Comparison of ENCODE assay signal across 8 cellular contexts in genomic region chr2:38792751-38793150, GRCh38.
"Had no signal": no experiment of that assay in that cellular context is flagged by ENCODE, and none has a peak within 500 bp of the region (broad histone marks: within the 10 kb centered on the region; RNA-seq: fewer than 3 reads in every experiment).

No MANE protein-coding gene starts in this region.

- H3K4me3 ChIP-seq: GM23338, K562 had no signal

- H3K4me1 Mint-ChIP-seq: GM23338, H9 had no signal

- FAIRE-seq: H1, H54, K562 had no signal

- H3K4me2 ChIP-seq: GM23338 had no signal

- H3K9me3 Mint-ChIP-seq: GM23338, H9 had no signal

- H3K27ac Mint-ChIP-seq: GM23338, H9 had no signal

- H3K27ac ChIP-seq: HL-60 had no signal

- DNase-seq: H9, HCEC 1CT, IMR-90 had no signal

- ATAC-seq: GM23338, K562 had no signal

- H2AFZ ChIP-seq: GM23338 had no signal

- H3K4me3 Mint-ChIP-seq: GM23338, H9 had no signal
